In the genomic region with DNA sequence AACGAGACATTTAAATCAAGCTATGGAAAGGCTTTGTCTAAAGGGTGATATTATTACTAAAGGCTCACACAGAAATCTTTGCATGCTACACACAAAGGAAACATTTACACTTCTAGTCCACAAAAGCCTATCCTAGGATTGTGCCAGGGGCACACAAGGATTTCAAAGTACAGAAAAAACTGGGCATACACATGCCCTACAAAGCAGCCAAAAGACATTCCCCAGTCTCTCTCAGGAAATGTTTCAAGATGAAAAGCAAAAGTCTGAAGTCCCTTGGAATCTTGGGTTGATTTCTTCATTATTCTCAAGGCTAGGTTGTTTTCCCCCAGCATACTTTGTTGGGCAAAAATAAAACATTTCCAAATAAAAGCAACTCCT, we compare ENCODE assay signal across 8 cellular contexts. TPM values are rescaled to one million over a fixed set of nuclear protein-coding genes. Genes with fewer than 3 reads are reported as not detected.
A peak's percentile ranks its signal among the peaks of the same experiment; 100 is the strongest.
DNase-seq lines count a peak whose midpoint lies in the region; TF ChIP-seq lines count a peak whose summit lies in the region.

No MANE protein-coding gene starts in this region.

- CTCF ChIA-PET in activated CD4-positive, alpha-beta T cell treated with anti-CD3 and anti-CD28 coated beads, Interleukin-2, amount 10 ng/mL, durations not matched to agents 7 days and 5 days (lab: Charles Lee), result interaction anchor here (0.6 to 1.0 kb wide), 4 partner anchors 13 to 111 kb away, joined by 3 to 4 read pairs (median 3); no protein-coding TSS in a partner anchor

- DNase-seq in activated CD4-positive, alpha-beta T cell treated with anti-CD3 and anti-CD28 coated beads, Interleukin-2, amount 10 ng/mL, durations not matched to agents 7 days and 5 days, result no peak
- DNase-seq in activated CD4-positive, alpha-beta T cell treated with anti-CD3 and anti-CD28 coated beads for 48 hours, result no peak
- DNase-seq in NCI-H2171 treated with DMSO at 0.1 percent for 48 hours (lab: John Stamatoyannopoulos, UW) (no peak), NCI-H1694 treated with DMSO at 0.1 percent for 48 hours (lab: John Stamatoyannopoulos, UW) (no peak), T1000 (lab: John Stamatoyannopoulos, UW) (no peak)

- no peaks in the 10 kb centered on the region for H3K27me3 ChIP-seq in liver (ENCODE audit: control insufficient read depth in 4 of 4, insufficient read depth in 4 of 4, low read length in 3 of 4)
- no peaks in the 10 kb centered on the region for H3K27me3 ChIP-seq in thymus (ENCODE audit: control insufficient read depth, insufficient read depth)

- no peaks in the 10 kb centered on the region for H3K9me3 Mint-ChIP-seq in activated CD4-positive, alpha-beta T cell treated with anti-CD3 and anti-CD28 coated beads, Interleukin-2, amount 10 ng/mL, durations not matched to agents 7 days and 5 days

- H3K36me3 Mint-ChIP-seq in activated CD4-positive, alpha-beta T cell treated with anti-CD3 and anti-CD28 coated beads, Interleukin-2, amount 10 ng/mL, durations not matched to agents 7 days and 5 days (ENCODE audit: low read depth), result peaks cover 28% of the 10 kb centered on the region

- 2% methylated on average over 1 of the region's 1 CpG for WGBS in liver
- 6% methylated on average over 1 of the region's 1 CpG for WGBS in thymus

- H3K4me3 Mint-ChIP-seq in activated CD4-positive, alpha-beta T cell treated with anti-CD3 and anti-CD28 coated beads, Interleukin-2, amount 10 ng/mL, durations not matched to agents 7 days and 5 days, result peak overlapping the region; percentile 91

- no peaks in the 10 kb centered on the region for H3K27me3 Mint-ChIP-seq in activated CD4-positive, alpha-beta T cell treated with anti-CD3 and anti-CD28 coated beads, Interleukin-2, amount 10 ng/mL, durations not matched to agents 7 days and 5 days

- peak overlapping the region; percentile 73 to 100 (median 98) for H3K4me3 ChIP-seq in liver (ENCODE audit: low read depth in 1 of 3, low read length in 3 of 3)
- peak overlapping the region; percentile 78 for H3K4me3 ChIP-seq in thymus (ENCODE audit: low read length)

- H3K27ac ChIP-seq in angular gyrus (ENCODE audit: low read depth, low read length) (peak overlapping the region; percentile 99), liver (ENCODE audit: low read depth in 1 of 2, low read length in 2 of 2) (peak overlapping the region; percentile 98 to 99), thymus (ENCODE audit: low read depth) (no peak overlapping the region)

- POLR2A ChIA-PET in activated CD4-positive, alpha-beta T cell treated with anti-CD3 and anti-CD28 coated beads, Interleukin-2, amount 10 ng/mL, durations not matched to agents 7 days and 5 days (lab: Charles Lee), result interaction anchor here (0.6 to 1.4 kb wide), 3 partner anchors 33 to 111 kb away, joined by 4 to 7 read pairs (median 7); partner anchors contain the start of genes ORC3 and RARS2

- no peaks in the 10 kb centered on the region for H3K9me3 ChIP-seq in liver (ENCODE audit: control insufficient read depth in 4 of 4, low read length in 3 of 4)
- H3K9me3 ChIP-seq in thymus (ENCODE audit: control insufficient read depth), result no peaks in the 10 kb centered on the region

- peak overlapping the region; percentile 86 to 98 for H3K9ac ChIP-seq in liver (ENCODE audit: low read depth in 1 of 2, low read length in 2 of 2)

- peaks cover 9 to 42% (median 17%) of the 10 kb centered on the region in 4 donors for H3K4me1 ChIP-seq in liver (ENCODE audit: control insufficient read depth in 4 of 4, insufficient read depth in 4 of 4, low read length in 3 of 4)
- peaks cover 3% of the 10 kb centered on the region for H3K4me1 ChIP-seq in thymus (ENCODE audit: control insufficient read depth, insufficient read depth, low read length)

- no peak for TF ChIP-seq CTCF in liver (IDR thresholded peaks at IDR 0.05; ENCODE audit: low read depth, low read length, missing input control)

- H3K36me3 ChIP-seq in liver (ENCODE audit: control insufficient read depth in 4 of 4, insufficient read depth in 3 of 4, low read depth in 1 of 4, low read length in 3 of 4) (no peaks in the 10 kb centered on the region), thymus (ENCODE audit: control insufficient read depth, insufficient read depth) (no peaks in the 10 kb centered on the region)

- peaks cover 50% of the 10 kb centered on the region for H3K4me1 Mint-ChIP-seq in activated CD4-positive, alpha-beta T cell treated with anti-CD3 and anti-CD28 coated beads, Interleukin-2, amount 10 ng/mL, durations not matched to agents 7 days and 5 days

- H3K27ac Mint-ChIP-seq in activated CD4-positive, alpha-beta T cell treated with anti-CD3 and anti-CD28 coated beads, Interleukin-2, amount 10 ng/mL, durations not matched to agents 7 days and 5 days, result peak overlapping the region; percentile 92

- TF ChIP-seq RAD21 in liver (IDR thresholded peaks at IDR 0.05), result no peak

TF ChIP-seq in liver, 16 proteins besides CTCF, POLR2A, EP300 and RAD21:
- no peak for TF ChIP-seq FOXA2 (IDR thresholded peaks at IDR 0.05)
- TF ChIP-seq GABPA (IDR thresholded peaks at IDR 0.05 in 1 of 2, conservative IDR thresholded peaks at IDR 0.05 in 1 of 2), result peak in 1 of 2 donors; percentile 6
- no peak for TF ChIP-seq JUND (IDR thresholded peaks at IDR 0.05)
- TF ChIP-seq MAX (IDR thresholded peaks at IDR 0.05), result no peak
- TF ChIP-seq REST (IDR thresholded peaks at IDR 0.05), result no peak
- TF ChIP-seq RXRA (IDR thresholded peaks at IDR 0.05), result no peak
- no peak for TF ChIP-seq TAF1 (conservative IDR thresholded peaks at IDR 0.05)
- TF ChIP-seq FOXA1 (IDR thresholded peaks at IDR 0.05), result no peak
- TF ChIP-seq, protein P1, sequence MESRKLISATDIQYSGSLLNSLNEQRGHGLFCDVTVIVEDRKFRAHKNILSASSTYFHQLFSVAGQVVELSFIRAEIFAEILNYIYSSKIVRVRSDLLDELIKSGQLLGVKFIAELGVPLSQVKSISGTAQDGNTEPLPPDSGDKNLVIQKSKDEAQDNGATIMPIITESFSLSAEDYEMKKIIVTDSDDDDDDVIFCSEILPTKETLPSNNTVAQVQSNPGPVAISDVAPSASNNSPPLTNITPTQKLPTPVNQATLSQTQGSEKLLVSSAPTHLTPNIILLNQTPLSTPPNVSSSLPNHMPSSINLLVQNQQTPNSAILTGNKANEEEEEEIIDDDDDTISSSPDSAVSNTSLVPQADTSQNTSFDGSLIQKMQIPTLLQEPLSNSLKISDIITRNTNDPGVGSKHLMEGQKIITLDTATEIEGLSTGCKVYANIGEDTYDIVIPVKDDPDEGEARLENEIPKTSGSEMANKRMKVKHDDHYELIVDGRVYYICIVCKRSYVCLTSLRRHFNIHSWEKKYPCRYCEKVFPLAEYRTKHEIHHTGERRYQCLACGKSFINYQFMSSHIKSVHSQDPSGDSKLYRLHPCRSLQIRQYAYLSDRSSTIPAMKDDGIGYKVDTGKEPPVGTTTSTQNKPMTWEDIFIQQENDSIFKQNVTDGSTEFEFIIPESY (IDR thresholded peaks at IDR 0.05), result no peak
- no peak for TF ChIP-seq EGR1 (IDR thresholded peaks at IDR 0.05; ENCODE audit: low read depth in 2 of 2)
- TF ChIP-seq HNF4G (IDR thresholded peaks at IDR 0.05), result no peak
- TF ChIP-seq YY1 (IDR thresholded peaks at IDR 0.05), result no peak
- TF ChIP-seq NR2F2 (IDR thresholded peaks at IDR 0.05), result no peak
- TF ChIP-seq HNF4A (conservative IDR thresholded peaks at IDR 0.05), result peak; percentile 21
- TF ChIP-seq, protein P2, sequence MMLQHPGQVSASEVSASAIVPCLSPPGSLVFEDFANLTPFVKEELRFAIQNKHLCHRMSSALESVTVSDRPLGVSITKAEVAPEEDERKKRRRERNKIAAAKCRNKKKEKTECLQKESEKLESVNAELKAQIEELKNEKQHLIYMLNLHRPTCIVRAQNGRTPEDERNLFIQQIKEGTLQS (IDR thresholded peaks at IDR 0.05), result no peak
- no peak for TF ChIP-seq SP1 (IDR thresholded peaks at IDR 0.05)

RNA-seq across cellular contexts. Expression of gene AKIRIN2, which starts 1.7 kb away (rescaled TPM):
- total RNA-seq in activated CD4-positive, alpha-beta T cell treated with anti-CD3 and anti-CD28 coated beads, Interleukin-2, amount 10 ng/mL, durations not matched to agents 7 days and 5 days, result 10 to 100 TPM; 42.1 to 42.5 TPM
- 10 to 100 TPM; 12.2 to 18.8 TPM for total RNA-seq in liver
- 10 to 100 TPM; 11.0 to 16.6 TPM for polyA plus RNA-seq in liver
- polyA plus RNA-seq in thymus, result 56.6 TPM
